ENCODE assay signal across 11 cellular contexts in genomic region chr14:103541494-103541943, GRCh38. TPM values are rescaled to one million over a fixed set of nuclear protein-coding genes. Genes with fewer than 3 reads are reported as not detected.
DNase-seq lines count a peak whose midpoint lies in the region; ATAC-seq, FAIRE-seq and TF ChIP-seq lines count a peak whose summit lies in the region.
"Had no signal": no experiment of that assay in that cellular context is flagged by ENCODE, and none has a peak within 500 bp of the region (broad histone marks: within the 10 kb centered on the region; RNA-seq: fewer than 3 reads in every experiment).

No MANE protein-coding gene starts in this region.

- H3K9me3 ChIP-seq in HCT116 (ENCODE audit: control insufficient read depth in 1 of 2, insufficient read depth in 1 of 2, low read depth in 1 of 2, low read length in 2 of 2): no peaks in the 10 kb centered on the region
- H3K9me3 ChIP-seq in breast epithelium: no peaks in the 10 kb centered on the region
- H3K9me3 ChIP-seq in keratinocyte (ENCODE audit: control insufficient read depth, low read depth, low read length): no peaks in the 10 kb centered on the region

- TF ChIP-seq RAD21 in HCT116 (IDR thresholded peaks at IDR 0.05; ENCODE audit: low read depth): no peak

- dilution Hi-C loops in keratinocyte (cut with MboI; ENCODE audit: extremely low pct_ligation_motif_present, low sequenced_read_pairs): no loop called here

- no TSS peak for BruUV-seq in HCT116 (replicated peaks; lab: Mats Ljungman, UMichigan)

- peaks cover 0 to 8% of the 10 kb centered on the region in 2 donors for H3K36me3 Mint-ChIP-seq in stimulated activated naive B cell treated with anti-CD40 and anti-IgM and Interleukin-4, amounts not matched to agents 10 μg/mL and 1 μg/mL and 100 μg/mL, for 72 hours
- H3K36me3 Mint-ChIP-seq in activated T-helper 1 cell treated with anti-CD3 and anti-CD28 coated beads, Interleukin-12 subunit alpha, Interleukin-12 subunit beta, Interleukin-2, Interleukin-4 antibody, amounts not matched to agents 30 ng/mL and 10 ng/mL and 1 ng/mL, durations not matched to agents 14 hours and 24 hours and 36 hours (ENCODE audit: low read depth): no peaks in the 10 kb centered on the region

- H3K27ac Mint-ChIP-seq in stimulated activated naive B cell treated with anti-CD40 and anti-IgM and Interleukin-4, amounts not matched to agents 10 μg/mL and 1 μg/mL and 100 μg/mL, for 72 hours: peak overlapping the region; percentile 73
- H3K27ac Mint-ChIP-seq in activated T-helper 1 cell treated with anti-CD3 and anti-CD28 coated beads, Interleukin-12 subunit alpha, Interleukin-12 subunit beta, Interleukin-2, Interleukin-4 antibody, amounts not matched to agents 30 ng/mL and 10 ng/mL and 1 ng/mL, durations not matched to agents 14 hours and 24 hours and 36 hours: no peak overlapping the region

- intact Hi-C loops in HCT116 (cut with micrococcal nuclease): no loop called here
- intact Hi-C loops in breast epithelium (cut with DNase I; ENCODE audit: low total_unique reads): no loop called here
- intact Hi-C loops in activated T-helper 1 cell treated with anti-CD3 and anti-CD28 coated beads, Interleukin-12 subunit alpha, Interleukin-12 subunit beta, Interleukin-2, Interleukin-4 antibody, amounts not matched to agents 30 ng/mL and 10 ng/mL and 1 ng/mL, durations not matched to agents 14 hours and 24 hours and 36 hours (cut with micrococcal nuclease): no loop called here

- no peak for FAIRE-seq in keratinocyte (lab: Jason Lieb, UNC)

- peaks cover 11 to 14% of the 10 kb centered on the region in 2 donors for H3K27me3 Mint-ChIP-seq in stimulated activated naive B cell treated with anti-CD40 and anti-IgM and Interleukin-4, amounts not matched to agents 10 μg/mL and 1 μg/mL and 100 μg/mL, for 72 hours
- no peaks in the 10 kb centered on the region for H3K27me3 Mint-ChIP-seq in activated T-helper 1 cell treated with anti-CD3 and anti-CD28 coated beads, Interleukin-12 subunit alpha, Interleukin-12 subunit beta, Interleukin-2, Interleukin-4 antibody, amounts not matched to agents 30 ng/mL and 10 ng/mL and 1 ng/mL, durations not matched to agents 14 hours and 24 hours and 36 hours (ENCODE audit: insufficient read depth)

- RAD21 ChIA-PET in HCT116 (lab: Charles Lee; ENCODE audit: low non-redundant PET in 1 of 2, low total read pairs in 2 of 2, uncharacterized antibody in 2 of 2, unreplicated experiment in 2 of 2): no interaction called here

- H3K4me1 ChIP-seq in HCT116 (ENCODE audit: control insufficient read depth in 1 of 2, insufficient read depth in 2 of 2, low read length in 2 of 2) (peaks cover 34 to 54% of the 10 kb centered on the region in 2 experiments), breast epithelium (peaks cover 36 to 39% of the 10 kb centered on the region in 2 donors), keratinocyte (ENCODE audit: control insufficient read depth, extremely low read depth, insufficient read depth, low read length) (peaks cover 31% of the 10 kb centered on the region)

- H3K36me3 ChIP-seq in HCT116 (ENCODE audit: control insufficient read depth in 1 of 2, insufficient read depth in 2 of 2, low read length in 2 of 2): no peaks in the 10 kb centered on the region
- H3K36me3 ChIP-seq in breast epithelium: no peaks in the 10 kb centered on the region
- peaks cover 0 to under 1% of the 10 kb centered on the region in 2 experiments for H3K36me3 ChIP-seq in keratinocyte (ENCODE audit: control insufficient read depth in 2 of 2, extremely low read depth in 1 of 2, insufficient read depth in 2 of 2, low read length in 2 of 2)

- no peaks in the 10 kb centered on the region for H3K9me3 Mint-ChIP-seq in stimulated activated naive B cell treated with anti-CD40 and anti-IgM and Interleukin-4, amounts not matched to agents 10 μg/mL and 1 μg/mL and 100 μg/mL, for 72 hours
- no peaks in the 10 kb centered on the region for H3K9me3 Mint-ChIP-seq in activated T-helper 1 cell treated with anti-CD3 and anti-CD28 coated beads, Interleukin-12 subunit alpha, Interleukin-12 subunit beta, Interleukin-2, Interleukin-4 antibody, amounts not matched to agents 30 ng/mL and 10 ng/mL and 1 ng/mL, durations not matched to agents 14 hours and 24 hours and 36 hours

- H3K9ac ChIP-seq in HCT116 (ENCODE audit: low read length): no peak overlapping the region
- no peak overlapping the region for H3K9ac ChIP-seq in keratinocyte (ENCODE audit: control insufficient read depth, extremely low read depth, insufficient read depth, low read length)

- H3K4me3 ChIP-seq in HCT116 (replicated peaks in 1 of 2; ENCODE audit: low read depth in 1 of 2, low read length in 2 of 2) (no peak overlapping the region), breast epithelium (no peak overlapping the region), keratinocyte (ENCODE audit: control insufficient read depth in 2 of 3, extremely low read depth in 1 of 3, insufficient read depth in 2 of 3, low read depth in 1 of 3, low read length in 3 of 3) (no peak overlapping the region)

- H3K4me2 ChIP-seq in HCT116 (ENCODE audit: low read length) (peak overlapping the region; percentile 77), keratinocyte (ENCODE audit: control insufficient read depth, extremely low read depth, insufficient read depth, low read depth, low read length) (peak overlapping the region; percentile 37)

- DNase-seq in HCT116 (ENCODE audit: low read depth, low spot score) (no peak), breast epithelium (ENCODE audit: low spot score in 2 of 2) (no peak), keratinocyte (ENCODE audit: low read depth, low spot score) (no peak), NCI-H1436 treated with DMSO at 0.1 percent for 48 hours (lab: John Stamatoyannopoulos, UW) (no peak), NCI-H1048 (lab: John Stamatoyannopoulos, UW) (no peak), GM10266 (ENCODE audit: extremely low spot score) (no peak)
- no peak for DNase-seq in stimulated activated naive B cell treated with anti-CD40 and anti-IgM and Interleukin-4, amounts not matched to agents 10 μg/mL and 1 μg/mL and 100 μg/mL, for 72 hours
- DNase-seq in activated T-helper 1 cell treated with anti-CD3 and anti-CD28 coated beads, Interleukin-12 subunit alpha, Interleukin-12 subunit beta, Interleukin-2, Interleukin-4 antibody, amounts not matched to agents 30 ng/mL and 10 ng/mL and 1 ng/mL, durations not matched to agents 14 hours and 24 hours and 36 hours (ENCODE audit: low spot score): no peak
- DNase-seq: Karpas-422, NCI-H2107 had no signal

- H3K4me1 Mint-ChIP-seq in stimulated activated naive B cell treated with anti-CD40 and anti-IgM and Interleukin-4, amounts not matched to agents 10 μg/mL and 1 μg/mL and 100 μg/mL, for 72 hours: peaks cover 4 to 7% of the 10 kb centered on the region in 2 donors
- no peaks in the 10 kb centered on the region for H3K4me1 Mint-ChIP-seq in activated T-helper 1 cell treated with anti-CD3 and anti-CD28 coated beads, Interleukin-12 subunit alpha, Interleukin-12 subunit beta, Interleukin-2, Interleukin-4 antibody, amounts not matched to agents 30 ng/mL and 10 ng/mL and 1 ng/mL, durations not matched to agents 14 hours and 24 hours and 36 hours (ENCODE audit: low read depth)

- CTCF ChIA-PET in HCT116 (lab: Charles Lee): interaction anchor here (1.2 to 2.1 kb wide), 2 partner anchors 20 to 23 kb away, joined by 5 to 12 read pairs; no protein-coding TSS in a partner anchor

- TF ChIP-seq CTCF in HCT116 (IDR thresholded peaks at IDR 0.05 in 2 of 3, conservative IDR thresholded peaks at IDR 0.05 in 1 of 3; ENCODE audit: borderline replicate concordance in 1 of 3, insufficient read depth in 1 of 3, low read depth in 2 of 3, low read length in 2 of 3): no peak
- no peak for TF ChIP-seq CTCF in breast epithelium (IDR thresholded peaks at IDR 0.05)
- TF ChIP-seq CTCF in keratinocyte (optimal IDR thresholded peaks at IDR 0.05 in 1 of 3, IDR thresholded peaks at IDR 0.05 in 1 of 3, conservative IDR thresholded peaks at IDR 0.05 in 1 of 3; ENCODE audit: extremely low read depth in 1 of 3, insufficient read depth in 2 of 3, low read length in 3 of 3): no peak
- no peak for TF ChIP-seq CTCF in GM10266 (IDR thresholded peaks at IDR 0.05; ENCODE audit: control insufficient read depth, insufficient read depth, low read depth, missing control alignments)

- H3K79me2 ChIP-seq in HCT116 (ENCODE audit: insufficient read depth, low read length) (no peaks in the 10 kb centered on the region), keratinocyte (ENCODE audit: control insufficient read depth, insufficient read depth, low read length) (no peaks in the 10 kb centered on the region)

- no peak overlapping the region for H3K4me3 Mint-ChIP-seq in stimulated activated naive B cell treated with anti-CD40 and anti-IgM and Interleukin-4, amounts not matched to agents 10 μg/mL and 1 μg/mL and 100 μg/mL, for 72 hours
- no peak overlapping the region for H3K4me3 Mint-ChIP-seq in activated T-helper 1 cell treated with anti-CD3 and anti-CD28 coated beads, Interleukin-12 subunit alpha, Interleukin-12 subunit beta, Interleukin-2, Interleukin-4 antibody, amounts not matched to agents 30 ng/mL and 10 ng/mL and 1 ng/mL, durations not matched to agents 14 hours and 24 hours and 36 hours

- H2AFZ ChIP-seq in HCT116 (ENCODE audit: low read depth, low read length, poor library complexity, severe bottlenecking) (no peak overlapping the region), keratinocyte (ENCODE audit: control insufficient read depth, low read length) (no peak overlapping the region)

- TF ChIP-seq POLR2A in HCT116 (IDR thresholded peaks at IDR 0.05; ENCODE audit: borderline replicate concordance, extremely low read depth, insufficient read depth, insufficient read length): no peak
- no peak for TF ChIP-seq POLR2A in breast epithelium (IDR thresholded peaks at IDR 0.05)

- H3K27ac ChIP-seq in HCT116 (ENCODE audit: low read depth, low read length) (no peak overlapping the region), breast epithelium (peak overlapping the region; percentile 74 to 89), keratinocyte (ENCODE audit: control insufficient read depth, insufficient read depth, low read length) (peak overlapping the region; percentile 14)
- H3K27ac ChIP-seq: C4-2B had no signal

- POLR2A ChIA-PET in HCT116 (lab: Charles Lee): interaction anchor here (1.2 kb wide), 1 partner anchor 20 kb away, joined by 4 read pairs; no protein-coding TSS in a partner anchor

- H3K9me2 ChIP-seq in HCT116 (ENCODE audit: insufficient read depth): no peaks in the 10 kb centered on the region

- no peaks in the 10 kb centered on the region for H3K9me1 ChIP-seq in keratinocyte (ENCODE audit: control insufficient read depth, extremely low read depth, insufficient read depth, low read length)

- ATAC-seq in HCT116: no peak
- peak in 1 of 2 donors; percentile 1 for ATAC-seq in stimulated activated naive B cell treated with anti-CD40 and anti-IgM and Interleukin-4, amounts not matched to agents 10 μg/mL and 1 μg/mL and 100 μg/mL, for 72 hours (replicated peaks)

- no peaks in the 10 kb centered on the region for H4K20me1 ChIP-seq in HCT116 (ENCODE audit: insufficient read depth)
- peaks cover 3% of the 10 kb centered on the region for H4K20me1 ChIP-seq in keratinocyte (ENCODE audit: control insufficient read depth, extremely low read depth, insufficient read depth, low read length)

- H3K27me3 ChIP-seq in HCT116 (ENCODE audit: insufficient read depth, low read length) (no peaks in the 10 kb centered on the region), breast epithelium (no peaks in the 10 kb centered on the region), keratinocyte (ENCODE audit: control insufficient read depth, extremely low read depth, insufficient read depth, low read length) (no peaks in the 10 kb centered on the region)

RNA-seq across cellular contexts. Expression of gene TRMT61A, which starts 12.5 kb away (rescaled TPM):
- total RNA-seq in HCT116 (2021; ENCODE audit: unreplicated experiment) (14.9 TPM), breast epithelium (10 to 100 TPM; 10.7 to 17.7 (median 11.3) TPM)
- 8.4 and 8.5 TPM in 2 replicates for polyA plus RNA-seq in HCT116 (2012)
- 4.4 to 8.9 TPM (median 5.9 TPM) in 3 replicates for polyA plus RNA-seq in keratinocyte
- polyA plus RNA-seq in keratinocyte (2011; ENCODE audit: low read depth): 0.64 TPM
- 3.7 and 9.9 TPM in 2 replicates for polyA plus RNA-seq in keratinocyte (2011; cell fraction: cytosol; rRNA removed)
- polyA plus RNA-seq in keratinocyte (2011; cell fraction: nucleus; rRNA removed): 8.1 and 10.7 TPM in 2 replicates
- polyA plus RNA-seq in keratinocyte (2012; ENCODE audit: low replicate concordance): 5.2 and 10.0 TPM in 2 replicates
- polyA minus RNA-seq in keratinocyte: 2.1 to 5.0 TPM (median 3.2 TPM) in 3 replicates
- 8.8 TPM for polyA minus RNA-seq in keratinocyte (2011; cell fraction: cytosol; rRNA and poly(A)+ RNA removed)
- polyA minus RNA-seq in keratinocyte (2011; cell fraction: nucleus; rRNA and poly(A)+ RNA removed): 5.4 and 6.7 TPM in 2 replicates
- total RNA-seq in activated T-helper 1 cell treated with anti-CD3 and anti-CD28 coated beads, Interleukin-12 subunit alpha, Interleukin-12 subunit beta, Interleukin-2, Interleukin-4 antibody, amounts not matched to agents 30 ng/mL and 10 ng/mL and 1 ng/mL, durations not matched to agents 14 hours and 24 hours and 36 hours: 23.4 and 23.7 TPM in 2 replicates

RNA-seq across cellular contexts. Expression of gene CKB, which starts 18.9 kb away (rescaled TPM):
- total RNA-seq in HCT116 (2021; ENCODE audit: unreplicated experiment) (605 TPM), breast epithelium (100 to 1,000 TPM in 1 of 3 donors, 10 to 100 TPM in 2; 61.6 to 305 (median 83.2) TPM)
- polyA plus RNA-seq in HCT116 (2012): 804 and 838 TPM in 2 replicates
- 8.2 to 60.7 TPM (median 10.0 TPM) in 3 replicates for polyA plus RNA-seq in keratinocyte
- 94.1 TPM for polyA plus RNA-seq in keratinocyte (2011; ENCODE audit: low read depth)
- 15.4 and 80.5 TPM in 2 replicates for polyA plus RNA-seq in keratinocyte (2011; cell fraction: cytosol; rRNA removed)
- polyA plus RNA-seq in keratinocyte (2011; cell fraction: nucleus; rRNA removed): 49.1 and 79.4 TPM in 2 replicates
- 16.1 and 59.8 TPM in 2 replicates for polyA plus RNA-seq in keratinocyte (2012; ENCODE audit: low replicate concordance)
- polyA minus RNA-seq in keratinocyte: 4.6 to 13.7 TPM (median 11.2 TPM) in 3 replicates
- polyA minus RNA-seq in keratinocyte (2011; cell fraction: cytosol; rRNA and poly(A)+ RNA removed): 58.3 TPM
- 7.6 and 11.1 TPM in 2 replicates for polyA minus RNA-seq in keratinocyte (2011; cell fraction: nucleus; rRNA and poly(A)+ RNA removed)
- 13.7 and 16.0 TPM in 2 replicates for total RNA-seq in activated T-helper 1 cell treated with anti-CD3 and anti-CD28 coated beads, Interleukin-12 subunit alpha, Interleukin-12 subunit beta, Interleukin-2, Interleukin-4 antibody, amounts not matched to agents 30 ng/mL and 10 ng/mL and 1 ng/mL, durations not matched to agents 14 hours and 24 hours and 36 hours

RNA-seq across cellular contexts. Expression of gene BAG5, which starts 20.9 kb away (rescaled TPM):
- 27.0 TPM for total RNA-seq in HCT116 (2021; ENCODE audit: unreplicated experiment)
- 8.0 and 10.5 TPM in 2 replicates for polyA plus RNA-seq in HCT116 (2012)
- 10 to 100 TPM; 29.5 to 45.4 (median 38.5) TPM for total RNA-seq in breast epithelium
- 6.9 to 14.4 TPM (median 13.8 TPM) in 3 replicates for polyA plus RNA-seq in keratinocyte
- polyA plus RNA-seq in keratinocyte (2011; ENCODE audit: low read depth): 120 TPM
- polyA plus RNA-seq in keratinocyte (2011; cell fraction: cytosol; rRNA removed): 9.5 and 14.2 TPM in 2 replicates
- 16.5 and 19.6 TPM in 2 replicates for polyA plus RNA-seq in keratinocyte (2011; cell fraction: nucleus; rRNA removed)
- 20.1 and 21.2 TPM in 2 replicates for polyA plus RNA-seq in keratinocyte (2012; ENCODE audit: low replicate concordance)
- polyA minus RNA-seq in keratinocyte: 9.9 to 18.6 TPM (median 13.9 TPM) in 3 replicates
- polyA minus RNA-seq in keratinocyte (2011; cell fraction: cytosol; rRNA and poly(A)+ RNA removed): 12.7 TPM
- polyA minus RNA-seq in keratinocyte (2011; cell fraction: nucleus; rRNA and poly(A)+ RNA removed): 9.3 and 17.5 TPM in 2 replicates
- 33.8 and 34.1 TPM in 2 replicates for total RNA-seq in activated T-helper 1 cell treated with anti-CD3 and anti-CD28 coated beads, Interleukin-12 subunit alpha, Interleukin-12 subunit beta, Interleukin-2, Interleukin-4 antibody, amounts not matched to agents 30 ng/mL and 10 ng/mL and 1 ng/mL, durations not matched to agents 14 hours and 24 hours and 36 hours

RNA-seq across cellular contexts. Expression of gene COA8, which starts 21.2 kb away (rescaled TPM):
- total RNA-seq in HCT116 (2021; ENCODE audit: unreplicated experiment) (29.4 TPM), breast epithelium (10 to 100 TPM; 26.5 to 41.9 (median 27.2) TPM)
- 15.6 and 18.0 TPM in 2 replicates for polyA plus RNA-seq in HCT116 (2012)
- polyA plus RNA-seq in keratinocyte: 20.6 to 26.1 TPM (median 24.8 TPM) in 3 replicates
- 35.0 TPM for polyA plus RNA-seq in keratinocyte (2011; ENCODE audit: low read depth)
- 19.4 and 29.1 TPM in 2 replicates for polyA plus RNA-seq in keratinocyte (2011; cell fraction: cytosol; rRNA removed)
- 7.3 and 7.4 TPM in 2 replicates for polyA plus RNA-seq in keratinocyte (2011; cell fraction: nucleus; rRNA removed)
- polyA plus RNA-seq in keratinocyte (2012; ENCODE audit: low replicate concordance): 43.4 and 43.6 TPM in 2 replicates
- 5.1 to 8.4 TPM (median 7.2 TPM) in 3 replicates for polyA minus RNA-seq in keratinocyte
- 14.8 TPM for polyA minus RNA-seq in keratinocyte (2011; cell fraction: cytosol; rRNA and poly(A)+ RNA removed)
- 3.4 and 8.8 TPM in 2 replicates for polyA minus RNA-seq in keratinocyte (2011; cell fraction: nucleus; rRNA and poly(A)+ RNA removed)
- total RNA-seq in activated T-helper 1 cell treated with anti-CD3 and anti-CD28 coated beads, Interleukin-12 subunit alpha, Interleukin-12 subunit beta, Interleukin-2, Interleukin-4 antibody, amounts not matched to agents 30 ng/mL and 10 ng/mL and 1 ng/mL, durations not matched to agents 14 hours and 24 hours and 36 hours: 37.2 and 39.7 TPM in 2 replicates
